Comparison of ENCODE assay signal across 1 cellular context in the genomic region with DNA sequence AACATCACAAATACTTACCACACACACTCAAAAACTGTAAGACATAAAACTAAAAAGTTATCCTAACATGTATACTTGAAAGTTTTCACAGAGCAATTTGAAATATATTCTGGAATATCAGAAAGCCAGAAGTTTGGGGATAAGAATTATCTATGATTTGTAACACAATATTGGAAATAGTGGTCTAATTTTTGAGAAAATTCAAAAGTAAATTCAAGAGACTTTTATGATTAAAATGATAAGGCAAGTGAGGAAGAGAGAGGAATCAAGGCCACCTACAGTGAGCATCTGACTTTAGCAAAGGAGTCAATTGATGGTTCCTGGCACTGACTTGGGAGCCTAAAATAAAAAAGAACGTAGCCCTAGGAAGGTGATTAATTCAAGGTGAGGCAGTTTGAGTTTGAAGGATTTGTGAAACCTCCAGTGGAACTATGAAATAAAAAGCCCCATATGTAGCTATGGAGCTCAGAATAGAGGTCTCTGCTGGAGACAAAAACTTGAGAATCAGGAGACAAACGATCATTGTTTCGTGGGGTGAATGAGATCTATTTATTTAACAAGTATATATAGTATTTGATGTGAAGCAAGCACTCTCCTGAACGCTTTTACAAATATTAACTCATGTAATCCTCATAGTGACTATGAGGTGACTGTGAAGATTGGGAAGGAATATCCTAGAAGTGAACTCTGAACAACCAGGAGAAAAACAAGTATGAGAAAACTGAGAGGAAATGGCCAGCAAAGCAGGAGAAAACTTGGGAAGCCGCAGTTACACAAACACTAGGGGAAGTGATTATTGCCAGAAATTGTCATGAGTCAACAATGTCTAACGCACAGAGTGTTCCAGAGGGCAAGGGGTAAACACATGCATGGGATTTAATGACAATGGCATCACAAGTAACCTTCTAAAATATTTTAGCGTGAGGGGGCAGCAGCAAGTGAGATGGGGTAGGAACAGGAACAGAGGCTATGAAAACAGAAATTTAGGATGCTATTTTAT.
TF ChIP-seq lines count a peak whose summit lies in the region.

No MANE protein-coding gene starts in this region.

TF ChIP-seq in HepG2, 621 proteins besides CTCF, POLR2A, EP300 and RAD21 (continued from another document and continues in another):
- TF ChIP-seq, protein P1, sequence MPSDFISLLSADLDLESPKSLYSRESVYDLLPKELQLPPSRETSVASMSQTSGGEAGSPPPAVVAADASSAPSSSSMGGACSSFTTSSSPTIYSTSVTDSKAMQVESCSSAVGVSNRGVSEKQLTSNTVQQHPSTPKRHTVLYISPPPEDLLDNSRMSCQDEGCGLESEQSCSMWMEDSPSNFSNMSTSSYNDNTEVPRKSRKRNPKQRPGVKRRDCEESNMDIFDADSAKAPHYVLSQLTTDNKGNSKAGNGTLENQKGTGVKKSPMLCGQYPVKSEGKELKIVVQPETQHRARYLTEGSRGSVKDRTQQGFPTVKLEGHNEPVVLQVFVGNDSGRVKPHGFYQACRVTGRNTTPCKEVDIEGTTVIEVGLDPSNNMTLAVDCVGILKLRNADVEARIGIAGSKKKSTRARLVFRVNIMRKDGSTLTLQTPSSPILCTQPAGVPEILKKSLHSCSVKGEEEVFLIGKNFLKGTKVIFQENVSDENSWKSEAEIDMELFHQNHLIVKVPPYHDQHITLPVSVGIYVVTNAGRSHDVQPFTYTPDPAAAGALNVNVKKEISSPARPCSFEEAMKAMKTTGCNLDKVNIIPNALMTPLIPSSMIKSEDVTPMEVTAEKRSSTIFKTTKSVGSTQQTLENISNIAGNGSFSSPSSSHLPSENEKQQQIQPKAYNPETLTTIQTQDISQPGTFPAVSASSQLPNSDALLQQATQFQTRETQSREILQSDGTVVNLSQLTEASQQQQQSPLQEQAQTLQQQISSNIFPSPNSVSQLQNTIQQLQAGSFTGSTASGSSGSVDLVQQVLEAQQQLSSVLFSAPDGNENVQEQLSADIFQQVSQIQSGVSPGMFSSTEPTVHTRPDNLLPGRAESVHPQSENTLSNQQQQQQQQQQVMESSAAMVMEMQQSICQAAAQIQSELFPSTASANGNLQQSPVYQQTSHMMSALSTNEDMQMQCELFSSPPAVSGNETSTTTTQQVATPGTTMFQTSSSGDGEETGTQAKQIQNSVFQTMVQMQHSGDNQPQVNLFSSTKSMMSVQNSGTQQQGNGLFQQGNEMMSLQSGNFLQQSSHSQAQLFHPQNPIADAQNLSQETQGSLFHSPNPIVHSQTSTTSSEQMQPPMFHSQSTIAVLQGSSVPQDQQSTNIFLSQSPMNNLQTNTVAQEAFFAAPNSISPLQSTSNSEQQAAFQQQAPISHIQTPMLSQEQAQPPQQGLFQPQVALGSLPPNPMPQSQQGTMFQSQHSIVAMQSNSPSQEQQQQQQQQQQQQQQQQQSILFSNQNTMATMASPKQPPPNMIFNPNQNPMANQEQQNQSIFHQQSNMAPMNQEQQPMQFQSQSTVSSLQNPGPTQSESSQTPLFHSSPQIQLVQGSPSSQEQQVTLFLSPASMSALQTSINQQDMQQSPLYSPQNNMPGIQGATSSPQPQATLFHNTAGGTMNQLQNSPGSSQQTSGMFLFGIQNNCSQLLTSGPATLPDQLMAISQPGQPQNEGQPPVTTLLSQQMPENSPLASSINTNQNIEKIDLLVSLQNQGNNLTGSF (CRISPR knock-in tag; IDR thresholded peaks at IDR 0.05) = 0 out of 2 replicates have a peak, but pooled peaks have one; percentile 55
- TF ChIP-seq KLF16 (CRISPR knock-in tag; IDR thresholded peaks at IDR 0.05) (peak in 1 of 2 experiments; percentile 92; a peak in 2 of 4 replicates), NR3C1 (CRISPR knock-in tag; IDR thresholded peaks at IDR 0.05) (no peak), YEATS2 (CRISPR knock-in tag; IDR thresholded peaks at IDR 0.05; ENCODE audit: borderline replicate concordance) (peak; percentile 66; the same call in 1 of the 2 replicates), SALL2 (CRISPR knock-in tag; IDR thresholded peaks at IDR 0.05) (0 out of 2 replicates have a peak, but pooled peaks have one; percentile 51), XBP1 (CRISPR knock-in tag; IDR thresholded peaks at IDR 0.05) (no peak; the same call in 1 of the 2 replicates), SSRP1 (CRISPR knock-in tag; IDR thresholded peaks at IDR 0.05) (peak; percentile 97), NFYC (CRISPR knock-in tag; IDR thresholded peaks at IDR 0.05) (peak; percentile 58), HDAC2 (CRISPR knock-in tag; IDR thresholded peaks at IDR 0.05) (peak; percentile 99), ERF (CRISPR knock-in tag; IDR thresholded peaks at IDR 0.05) (peak; percentile 96), ZNF816 (CRISPR knock-in tag; IDR thresholded peaks at IDR 0.05; ENCODE audit: borderline replicate concordance) (peak; percentile 31), ZNF256 (CRISPR knock-in tag; conservative IDR thresholded peaks at IDR 0.05) (peak; percentile 88; the same call in 1 of the 2 replicates), FOXC1 (CRISPR knock-in tag; IDR thresholded peaks at IDR 0.05; ENCODE audit: borderline replicate concordance) (no peak), HIVEP1 (CRISPR knock-in tag; IDR thresholded peaks at IDR 0.05) (no peak), LCORL (IDR thresholded peaks at IDR 0.05) (peak; percentile 73; the same call in 1 of the 2 replicates), LCORL (CRISPR knock-in tag; IDR thresholded peaks at IDR 0.05) (peak; percentile 64; the same call in 1 of the 2 replicates), ZNF460 (CRISPR knock-in tag; IDR thresholded peaks at IDR 0.05; ENCODE audit: borderline replicate concordance) (no peak), SMAD9 (CRISPR knock-in tag; IDR thresholded peaks at IDR 0.05) (no peak), FOXP4 (CRISPR knock-in tag; IDR thresholded peaks at IDR 0.05) (peak; percentile 100), MTA3 (CRISPR knock-in tag; IDR thresholded peaks at IDR 0.05) (no peak), ZNF784 (CRISPR knock-in tag; IDR thresholded peaks at IDR 0.05; ENCODE audit: borderline replicate concordance) (no peak; the same call in 1 of the 2 replicates), PRDM15 (CRISPR knock-in tag; IDR thresholded peaks at IDR 0.05) (0 out of 2 replicates have a peak, but pooled peaks have one; percentile 24), ZBED4 (CRISPR knock-in tag; IDR thresholded peaks at IDR 0.05; ENCODE audit: borderline replicate concordance) (peak; percentile 48; the same call in 1 of the 2 replicates), KDM6A (CRISPR knock-in tag; IDR thresholded peaks at IDR 0.05; ENCODE audit: low read depth) (peak; percentile 76)
- TF ChIP-seq, protein P2, sequence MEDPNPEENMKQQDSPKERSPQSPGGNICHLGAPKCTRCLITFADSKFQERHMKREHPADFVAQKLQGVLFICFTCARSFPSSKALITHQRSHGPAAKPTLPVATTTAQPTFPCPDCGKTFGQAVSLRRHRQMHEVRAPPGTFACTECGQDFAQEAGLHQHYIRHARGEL (CRISPR knock-in tag; IDR thresholded peaks at IDR 0.05) = no peak
- TF ChIP-seq, protein P3, sequence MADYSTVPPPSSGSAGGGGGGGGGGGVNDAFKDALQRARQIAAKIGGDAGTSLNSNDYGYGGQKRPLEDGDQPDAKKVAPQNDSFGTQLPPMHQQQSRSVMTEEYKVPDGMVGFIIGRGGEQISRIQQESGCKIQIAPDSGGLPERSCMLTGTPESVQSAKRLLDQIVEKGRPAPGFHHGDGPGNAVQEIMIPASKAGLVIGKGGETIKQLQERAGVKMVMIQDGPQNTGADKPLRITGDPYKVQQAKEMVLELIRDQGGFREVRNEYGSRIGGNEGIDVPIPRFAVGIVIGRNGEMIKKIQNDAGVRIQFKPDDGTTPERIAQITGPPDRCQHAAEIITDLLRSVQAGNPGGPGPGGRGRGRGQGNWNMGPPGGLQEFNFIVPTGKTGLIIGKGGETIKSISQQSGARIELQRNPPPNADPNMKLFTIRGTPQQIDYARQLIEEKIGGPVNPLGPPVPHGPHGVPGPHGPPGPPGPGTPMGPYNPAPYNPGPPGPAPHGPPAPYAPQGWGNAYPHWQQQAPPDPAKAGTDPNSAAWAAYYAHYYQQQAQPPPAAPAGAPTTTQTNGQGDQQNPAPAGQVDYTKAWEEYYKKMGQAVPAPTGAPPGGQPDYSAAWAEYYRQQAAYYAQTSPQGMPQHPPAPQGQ (CRISPR knock-in tag; IDR thresholded peaks at IDR 0.05; ENCODE audit: borderline replicate concordance) = no peak; the same call in 1 of the 2 replicates
- TF ChIP-seq, protein P4, sequence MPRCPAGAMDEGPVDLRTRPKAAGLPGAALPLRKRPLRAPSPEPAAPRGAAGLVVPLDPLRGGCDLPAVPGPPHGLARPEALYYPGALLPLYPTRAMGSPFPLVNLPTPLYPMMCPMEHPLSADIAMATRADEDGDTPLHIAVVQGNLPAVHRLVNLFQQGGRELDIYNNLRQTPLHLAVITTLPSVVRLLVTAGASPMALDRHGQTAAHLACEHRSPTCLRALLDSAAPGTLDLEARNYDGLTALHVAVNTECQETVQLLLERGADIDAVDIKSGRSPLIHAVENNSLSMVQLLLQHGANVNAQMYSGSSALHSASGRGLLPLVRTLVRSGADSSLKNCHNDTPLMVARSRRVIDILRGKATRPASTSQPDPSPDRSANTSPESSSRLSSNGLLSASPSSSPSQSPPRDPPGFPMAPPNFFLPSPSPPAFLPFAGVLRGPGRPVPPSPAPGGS (CRISPR knock-in tag; IDR thresholded peaks at IDR 0.05) = no peak
- TF ChIP-seq, protein P5, sequence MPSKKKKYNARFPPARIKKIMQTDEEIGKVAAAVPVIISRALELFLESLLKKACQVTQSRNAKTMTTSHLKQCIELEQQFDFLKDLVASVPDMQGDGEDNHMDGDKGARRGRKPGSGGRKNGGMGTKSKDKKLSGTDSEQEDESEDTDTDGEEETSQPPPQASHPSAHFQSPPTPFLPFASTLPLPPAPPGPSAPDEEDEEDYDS (CRISPR knock-in tag; IDR thresholded peaks at IDR 0.05) = peak; percentile 78; the same call in 1 of the 2 replicates
- TF ChIP-seq, protein P6, sequence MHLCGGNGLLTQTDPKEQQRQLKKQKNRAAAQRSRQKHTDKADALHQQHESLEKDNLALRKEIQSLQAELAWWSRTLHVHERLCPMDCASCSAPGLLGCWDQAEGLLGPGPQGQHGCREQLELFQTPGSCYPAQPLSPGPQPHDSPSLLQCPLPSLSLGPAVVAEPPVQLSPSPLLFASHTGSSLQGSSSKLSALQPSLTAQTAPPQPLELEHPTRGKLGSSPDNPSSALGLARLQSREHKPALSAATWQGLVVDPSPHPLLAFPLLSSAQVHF (CRISPR knock-in tag; IDR thresholded peaks at IDR 0.05) = no peak
